In genomic region chr9:136171009-136171800, GRCh38 we compare ENCODE assay signal across 11 cellular contexts. TPM values are rescaled to one million over a fixed set of nuclear protein-coding genes. Genes with fewer than 3 reads are reported as not detected.
DNase-seq lines count a peak whose midpoint lies in the region; ATAC-seq and TF ChIP-seq lines count a peak whose summit lies in the region.
"Had no signal": no experiment of that assay in that cellular context is flagged by ENCODE, and none has a peak within 500 bp of the region (broad histone marks: within the 10 kb centered on the region; RNA-seq: fewer than 3 reads in every experiment).

No MANE protein-coding gene starts in this region.

- H3K9me3 ChIP-seq in NT2/D1 (ENCODE audit: insufficient read depth, low read length) (no peaks in the 10 kb centered on the region), tibial nerve (peaks cover 0 to 5% (median 0%) of the 10 kb centered on the region in 4 donors)
- H3K9me3 ChIP-seq: sigmoid colon had no signal

- CTCF ChIA-PET in Calu3 (lab: Charles Lee): no interaction called here

- BruUV-seq in Calu3 (replicated peaks; lab: Mats Ljungman, UMichigan): no TSS peak

- H3K36me3 Mint-ChIP-seq in Calu3 (ENCODE audit: insufficient read depth, unreplicated experiment): peaks cover 8% of the 10 kb centered on the region

- no peak for TF ChIP-seq POLR2A in tibial nerve (IDR thresholded peaks at IDR 0.05)

- intact Hi-C loops in Calu3 (cut with micrococcal nuclease; ENCODE audit: unreplicated experiment): no loop called here

- ATAC-seq in HG03432 (IDR thresholded peaks at IDR 0.05; ENCODE audit: unreplicated experiment): no peak

- no peak overlapping the region for H3K4me3 ChIP-seq in NT2/D1 (ENCODE audit: insufficient read length, low read depth)
- H3K4me3 ChIP-seq in tibial nerve: no peak overlapping the region
- H3K4me3 ChIP-seq: sigmoid colon had no signal

- peaks cover 11% of the 10 kb centered on the region for H3K4me1 Mint-ChIP-seq in Calu3 (ENCODE audit: low read depth, unreplicated experiment)

- H3K27me3 ChIP-seq in NT2/D1 (ENCODE audit: insufficient read depth, insufficient read length) (peaks cover 4% of the 10 kb centered on the region), tibial nerve (peaks cover 0 to 33% of the 10 kb centered on the region in 2 donors)

- no peaks in the 10 kb centered on the region for H3K9me3 Mint-ChIP-seq in Calu3 (ENCODE audit: low read depth, unreplicated experiment)

- WGBS in tibial nerve, 2 donors: 30 to 47% methylated on average over 11 to 16 of the region's 16 CpGs

- TF ChIP-seq CTCF in Calu3 (IDR thresholded peaks at IDR 0.05; ENCODE audit: unreplicated experiment) (no peak), tibial nerve (IDR thresholded peaks at IDR 0.05) (no peak)

- no peak overlapping the region for H3K4me3 Mint-ChIP-seq in Calu3 (ENCODE audit: low read depth, unreplicated experiment)

- TF ChIP-seq EP300 in tibial nerve (IDR thresholded peaks at IDR 0.05): no peak

- DNase-seq in Calu3 (peak; percentile 31), HT-29 (ENCODE audit: low spot score) (peak; percentile 81), NT2/D1 (ENCODE audit: low read depth, low spot score) (peak; percentile 92), islet precursor cell (peak; percentile 81), NOMO-1 treated with dmso at 0.1 percent for 144 hours (lab: John Stamatoyannopoulos, UW; ENCODE audit: unreplicated experiment) (no peak), tibial nerve (ENCODE audit: low spot score in 2 of 2) (no peak)
- DNase-seq in activated CD8-positive, alpha-beta memory T cell treated with anti-CD3 and anti-CD28 coated beads, Interleukin-2, amount 50 U/mL, for 48 hours: no peak
- DNase-seq: IMR-90, sigmoid colon had no signal

- peaks cover 51% of the 10 kb centered on the region for H3K27me3 Mint-ChIP-seq in Calu3 (ENCODE audit: unreplicated experiment)

- H3K4me1 ChIP-seq in NT2/D1 (ENCODE audit: insufficient read depth, insufficient read length) (peaks cover 42% of the 10 kb centered on the region), tibial nerve (no peaks in the 10 kb centered on the region)
- H3K4me1 ChIP-seq: sigmoid colon had no signal

- H3K27ac ChIP-seq in tibial nerve: no peak overlapping the region
- H3K27ac ChIP-seq: sigmoid colon had no signal

- peak overlapping the region; percentile 71 for H3K9ac ChIP-seq in NT2/D1 (ENCODE audit: insufficient read length, low read depth)

- H3K27ac Mint-ChIP-seq in Calu3 (ENCODE audit: unreplicated experiment): no peak overlapping the region

- H3K36me3 ChIP-seq in NT2/D1 (ENCODE audit: insufficient read depth, insufficient read length, low read length): no peaks in the 10 kb centered on the region
- no peaks in the 10 kb centered on the region for H3K36me3 ChIP-seq in tibial nerve
- H3K36me3 ChIP-seq: sigmoid colon had no signal

RNA-seq across cellular contexts. Expression of gene LHX3, which starts 33.7 kb away (rescaled TPM):
- not detected in 2 replicates for total RNA-seq in Calu3 (2022)
- not detected in 2 replicates for total RNA-seq in HT-29 (2014; rRNA removed; shearing (Covaris generic))
- total RNA-seq in tibial nerve: not detected
- total RNA-seq: fibroblast of villous mesenchyme, IMR-90, sigmoid colon had no signal

RNA-seq across cellular contexts. Expression of gene TMEM250, which starts 52.5 kb away (rescaled TPM):
- total RNA-seq in Calu3 (2022) (23.9 and 26.3 TPM in 2 replicates), tibial nerve (10 to 100 TPM; 24.3 to 47.7 (median 26.6) TPM)
- 93.4 and 109 TPM in 2 replicates for total RNA-seq in HT-29 (2014; rRNA removed; shearing (Covaris generic))

Comparison
In these comparisons a context has a peak if more than half of its experiments do, and no peak if none do; other contexts are left out.
1. DNase-seq: peak in Calu3 (single experiment), HT-29 (single experiment), NT2/D1 (single experiment) and islet precursor cell (single experiment); none in NOMO-1 treated with dmso at 0.1 percent for 144 hours (single experiment), activated CD8-positive, alpha-beta memory T cell treated with anti-CD3 and anti-CD28 coated beads, Interleukin-2, amount 50 U/mL, for 48 hours (single experiment) and tibial nerve (0 of 2).